ENCODE assay signal across 8 cellular contexts in genomic region chr1:227786673-227787512, GRCh38. TPM values are rescaled to one million over a fixed set of nuclear protein-coding genes. Genes with fewer than 3 reads are reported as not detected.
DNase-seq lines count a peak whose midpoint lies in the region; ATAC-seq and TF ChIP-seq lines count a peak whose summit lies in the region.

No MANE protein-coding gene starts in this region.

- ATAC-seq in HG03175 (IDR thresholded peaks at IDR 0.05; ENCODE audit: unreplicated experiment) (peak; percentile 3), GM21515 (IDR thresholded peaks at IDR 0.05; ENCODE audit: unreplicated experiment) (no peak), GM21723 (IDR thresholded peaks at IDR 0.05; ENCODE audit: unreplicated experiment) (no peak)

- H3K4me1 Mint-ChIP-seq in MCF 10A (ENCODE audit: insufficient read depth, unreplicated experiment): peaks cover 5% of the 10 kb centered on the region

- TF ChIP-seq CTCF in MCF 10A (IDR thresholded peaks at IDR 0.05; ENCODE audit: unreplicated experiment) (no peak), liver (IDR thresholded peaks at IDR 0.05; ENCODE audit: low read depth, low read length, missing input control) (no peak), tibial artery (IDR thresholded peaks at IDR 0.05) (no peak)

- peak overlapping the region; percentile 18 to 63 (median 55) for H3K4me3 ChIP-seq in liver (ENCODE audit: low read depth in 1 of 3, low read length in 3 of 3)
- H3K4me3 ChIP-seq in tibial artery: peak overlapping the region; percentile 62 to 78

- H3K4me3 Mint-ChIP-seq in MCF 10A (ENCODE audit: unreplicated experiment): peak overlapping the region; percentile 71

- CTCF ChIA-PET in MCF 10A (lab: Yijun Ruan, JAX): interaction anchor here (1.7 to 3.4 kb wide), 2 partner anchors 23 to 28 kb away, joined by 7 to 13 read pairs; no protein-coding TSS in a partner anchor

- H3K36me3 ChIP-seq in liver (ENCODE audit: control insufficient read depth in 4 of 4, insufficient read depth in 3 of 4, low read depth in 1 of 4, low read length in 3 of 4): peaks cover 0 to 4% (median 0%) of the 10 kb centered on the region in 4 donors
- peaks cover 0 to 6% (median 4%) of the 10 kb centered on the region in 3 donors for H3K36me3 ChIP-seq in tibial artery

- no peaks in the 10 kb centered on the region for H3K27me3 Mint-ChIP-seq in MCF 10A (ENCODE audit: insufficient read depth, unreplicated experiment)

- H3K36me3 Mint-ChIP-seq in MCF 10A (ENCODE audit: insufficient read depth, unreplicated experiment): peaks cover 13% of the 10 kb centered on the region

- H3K27me3 ChIP-seq in liver (ENCODE audit: control insufficient read depth in 4 of 4, insufficient read depth in 4 of 4, low read length in 3 of 4): no peaks in the 10 kb centered on the region
- H3K27me3 ChIP-seq in tibial artery: no peaks in the 10 kb centered on the region

- TF ChIP-seq RAD21 in liver (IDR thresholded peaks at IDR 0.05): no peak

- no TSS peak for BruUV-seq in MCF 10A (replicated peaks; lab: Mats Ljungman, UMichigan)

- DNase-seq in DMS53 (lab: John Stamatoyannopoulos, UW): peak; percentile 74
- DNase-seq in MCF 10A (ENCODE audit: unreplicated experiment): no peak
- no peak for DNase-seq in tibial artery
- DNase-seq in NCI-H2171 treated with DMSO at 0.1 percent for 48 hours (lab: John Stamatoyannopoulos, UW): no peak

- H3K9me3 Mint-ChIP-seq in MCF 10A (ENCODE audit: unreplicated experiment): no peaks in the 10 kb centered on the region

- H3K9ac ChIP-seq in liver (ENCODE audit: low read depth in 1 of 2, low read length in 2 of 2): no peak overlapping the region

- WGBS in liver: 34% methylated on average over 45 of the region's 45 CpGs

- POLR2A ChIA-PET in MCF 10A (lab: Yijun Ruan, JAX): interaction anchor here (0.6 to 2.7 kb wide), 9 partner anchors 9 to 295 kb away, joined by 3 to 16 read pairs (median 3); partner anchors contain the start of gene ARF1

- H3K4me1 ChIP-seq in liver (ENCODE audit: control insufficient read depth in 4 of 4, insufficient read depth in 4 of 4, low read length in 3 of 4): peaks cover 7 to 23% (median 16%) of the 10 kb centered on the region in 4 donors
- peaks cover 0 to 25% (median 21%) of the 10 kb centered on the region in 4 donors for H3K4me1 ChIP-seq in tibial artery

- intact Hi-C loops in MCF 10A (cut with micrococcal nuclease): no loop called here
- intact Hi-C loops in tibial artery (cut with DNase I; ENCODE audit: low total_unique reads): loop anchor here (5.0 kb wide), 1 partner anchor 380 kb away; the partner anchor contains the start of gene IBA57

- H3K27ac Mint-ChIP-seq in MCF 10A (ENCODE audit: low read depth, unreplicated experiment): peak overlapping the region; percentile 49

- H3K27ac ChIP-seq in liver (ENCODE audit: low read depth in 1 of 2, low read length in 2 of 2) (no peak overlapping the region), tibial artery (peak overlapping the region; percentile 73 to 75)

- H3K9me3 ChIP-seq in liver (ENCODE audit: control insufficient read depth in 4 of 4, low read length in 3 of 4): no peaks in the 10 kb centered on the region
- H3K9me3 ChIP-seq in tibial artery: no peaks in the 10 kb centered on the region

TF ChIP-seq in liver, 16 proteins besides CTCF, POLR2A, EP300 and RAD21:
- TF ChIP-seq GABPA (IDR thresholded peaks at IDR 0.05 in 1 of 2, conservative IDR thresholded peaks at IDR 0.05 in 1 of 2) (no peak), ZBTB33 (IDR thresholded peaks at IDR 0.05) (no peak), HNF4G (IDR thresholded peaks at IDR 0.05) (no peak), HNF4A (conservative IDR thresholded peaks at IDR 0.05) (no peak), JUND (IDR thresholded peaks at IDR 0.05) (no peak), YY1 (IDR thresholded peaks at IDR 0.05) (no peak), REST (IDR thresholded peaks at IDR 0.05) (no peak), FOXA1 (IDR thresholded peaks at IDR 0.05) (no peak), FOXA2 (IDR thresholded peaks at IDR 0.05) (no peak), ATF3 (IDR thresholded peaks at IDR 0.05) (no peak), SP1 (IDR thresholded peaks at IDR 0.05) (no peak), NR2F2 (IDR thresholded peaks at IDR 0.05) (no peak)
- TF ChIP-seq, protein P1, sequence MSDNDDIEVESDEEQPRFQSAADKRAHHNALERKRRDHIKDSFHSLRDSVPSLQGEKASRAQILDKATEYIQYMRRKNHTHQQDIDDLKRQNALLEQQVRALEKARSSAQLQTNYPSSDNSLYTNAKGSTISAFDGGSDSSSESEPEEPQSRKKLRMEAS (IDR thresholded peaks at IDR 0.05): no peak

RNA-seq across cellular contexts. Expression of gene PRSS38, which starts 28.6 kb away (rescaled TPM):
- total RNA-seq in MCF 10A (2022) (not detected in 2 replicates), liver (not detected)
- not detected for polyA plus RNA-seq in liver

RNA-seq across cellular contexts. Expression of gene SNAP47, which starts 51.7 kb away (rescaled TPM):
- total RNA-seq in MCF 10A (2022) (38.0 and 44.0 TPM in 2 replicates), liver (10 to 100 TPM; 16.8 to 23.3 TPM)
- polyA plus RNA-seq in liver: 10 to 100 TPM; 15.3 to 15.7 TPM

RNA-seq across cellular contexts. Expression of gene JMJD4, which starts 51.8 kb away (rescaled TPM):
- 34.0 and 43.2 TPM in 2 replicates for total RNA-seq in MCF 10A (2022)
- total RNA-seq in liver: 10 to 100 TPM; 12.6 to 22.1 TPM
- polyA plus RNA-seq in liver: 10 to 100 TPM; 12.4 to 15.5 TPM

Comparison
In these comparisons a context has a peak if more than half of its experiments do, and no peak if none do; other contexts are left out.
1. H3K27ac ChIP-seq: peak in tibial artery (2 of 2); none in liver (0 of 2).